Comparison of ENCODE assay signal across 9 cellular contexts in the genomic region with DNA sequence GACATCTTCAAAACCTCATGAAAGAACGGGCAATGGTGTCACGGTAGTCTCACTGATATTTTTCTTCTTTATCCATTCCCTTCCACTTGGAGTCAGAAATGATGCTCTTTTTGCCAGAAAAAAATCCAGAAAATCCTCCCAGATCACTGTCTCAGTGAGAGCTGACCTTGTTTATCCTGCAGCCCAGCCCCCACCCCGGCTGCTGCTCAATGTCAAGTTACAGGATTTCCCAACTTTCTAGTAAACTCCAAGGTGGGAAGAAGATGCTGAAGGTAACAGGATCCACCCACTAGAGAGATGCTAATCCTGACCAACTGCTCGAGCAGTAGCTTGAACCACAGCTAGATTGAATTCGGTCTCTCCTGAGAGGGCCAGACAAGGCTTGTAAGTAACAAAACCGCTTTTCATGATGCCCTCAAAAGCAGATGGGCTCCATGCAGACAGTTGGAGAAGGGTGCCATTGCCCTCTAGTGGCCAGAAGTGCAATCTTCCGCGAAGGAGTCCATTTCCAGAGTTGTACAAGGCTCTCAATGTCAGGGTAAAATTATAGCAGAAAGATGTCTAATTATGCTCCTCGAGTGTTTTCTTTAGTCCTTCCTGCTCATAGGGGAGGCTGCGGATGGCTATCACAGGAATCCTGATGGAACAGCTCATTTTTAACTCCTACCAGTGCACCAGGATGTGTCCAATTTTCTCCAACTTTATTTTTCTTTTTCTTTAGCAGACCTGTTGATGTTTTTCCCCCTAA. TPM values are rescaled to one million over a fixed set of nuclear protein-coding genes. Genes with fewer than 3 reads are reported as not detected.
A peak's percentile ranks its signal among the peaks of the same experiment; 100 is the strongest.
DNase-seq lines count a peak whose midpoint lies in the region; ATAC-seq and TF ChIP-seq lines count a peak whose summit lies in the region.
"Had no signal": no experiment of that assay in that cellular context is flagged by ENCODE, and none has a peak within 500 bp of the region (broad histone marks: within the 10 kb centered on the region; RNA-seq: fewer than 3 reads in every experiment).

No MANE protein-coding gene starts in this region.

- no peaks in the 10 kb centered on the region for H3K36me3 ChIP-seq in adrenal gland (replicated peaks in 1 of 2)
- H3K36me3 ChIP-seq in prostate gland: no peaks in the 10 kb centered on the region

- H3K4me1 ChIP-seq in adrenal gland (replicated peaks in 1 of 2) (peaks cover 5 to 21% of the 10 kb centered on the region in 2 donors), prostate gland (replicated peaks) (peaks cover 5% of the 10 kb centered on the region)

- TF ChIP-seq CTCF in adrenal gland (IDR thresholded peaks at IDR 0.05) (peak; percentile 82 to 93 (median 88)), prostate gland (IDR thresholded peaks at IDR 0.05) (peak; percentile 50 to 81 (median 78))

- WGBS in adrenal gland, 4 donors: 15 to 20% (median 17%) methylated on average over 10 of the region's 10 CpGs
- whole genome bisulfite sequencing in prostate gland: 15% methylated on average over 10 of the region's 10 CpGs

- H3K9me3 ChIP-seq in adrenal gland (replicated peaks in 1 of 3): no peaks in the 10 kb centered on the region
- H3K9me3 ChIP-seq in prostate gland: no peaks in the 10 kb centered on the region

- ATAC-seq in GM18909 (IDR thresholded peaks at IDR 0.05; ENCODE audit: poor library complexity, unreplicated experiment): peak; percentile 89
- peak; percentile 74 for ATAC-seq in HG03342 (IDR thresholded peaks at IDR 0.05; ENCODE audit: unreplicated experiment)
- peak; percentile 13 to 38 for ATAC-seq in left cardiac atrium
- ATAC-seq in GM21737 (IDR thresholded peaks at IDR 0.05; ENCODE audit: unreplicated experiment): no peak

- intact Hi-C loops in adrenal gland (cut with DNase I): loop anchor here in 1 of 2 donors (10.0 kb wide), 1 partner anchor 1753 kb away; no protein-coding TSS in a partner anchor
- intact Hi-C loops in left cardiac atrium (cut with DNase I): loop anchor here in 1 of 2 donors (5.0 to 10.0 kb wide), 3 partner anchors 133 to 1653 kb away; no protein-coding TSS in a partner anchor
- intact Hi-C loops in prostate gland (cut with DNase I): loop anchor here (2.0 to 10.0 kb wide), 4 partner anchors 49 to 1653 kb away; no protein-coding TSS in a partner anchor

- DNase-seq in COLO829 (ENCODE audit: low spot score) (peak; percentile 48), NCI-H524 treated with DMSO at 0.1 percent for 48 hours (lab: John Stamatoyannopoulos, UW) (peak; percentile 99), adrenal gland (peak; percentile 63 to 89 (median 73)), left cardiac atrium (peak; percentile 69), prostate gland (ENCODE audit: low spot score) (peak; percentile 62)

- H3K27me3 ChIP-seq in adrenal gland: peaks cover 12% of the 10 kb centered on the region
- H3K27me3 ChIP-seq in prostate gland (replicated peaks; ENCODE audit: insufficient read depth): no peaks in the 10 kb centered on the region

- TF ChIP-seq POLR2A in adrenal gland (IDR thresholded peaks at IDR 0.05) (no peak), prostate gland (IDR thresholded peaks at IDR 0.05) (no peak)

- H3K27ac ChIP-seq in adrenal gland (peak overlapping the region in 1 of 5 donors; percentile 23), prostate gland (no peak overlapping the region)

- no peak overlapping the region for H3K4me3 ChIP-seq in adrenal gland
- H3K4me3 ChIP-seq in prostate gland: no peak overlapping the region

RNA-seq across cellular contexts. Expression of gene CDH11, which starts 4.0 kb away (rescaled TPM):
- total RNA-seq in adrenal gland (100 to 1,000 TPM in 1 of 8 donors, 10 to 100 TPM in 7; 21.0 to 102 (median 38.7) TPM), left cardiac atrium (10 to 100 TPM; 12.8 to 48.7 TPM), prostate gland (10 to 100 TPM; 24.2 to 70.5 TPM)
- polyA plus RNA-seq in adrenal gland: 10 to 100 TPM in 1 of 3 donors, 1 to 10 TPM in 2; 3.0 to 22.4 (median 3.5) TPM
- total RNA-seq: activated CD8-positive, alpha-beta memory T cell treated with anti-CD3 and anti-CD28 coated beads for 36 hours had no signal

Comparison
In these comparisons a context has a peak if more than half of its experiments do, and no peak if none do; other contexts are left out.
1. DNase-seq: peak in every context shown above with its lines; median percentile 99 in NCI-H524 treated with DMSO at 0.1 percent for 48 hours; 73 in adrenal gland; 69 in left cardiac atrium; 62 in prostate gland; 48 in COLO829.